In the genomic region with DNA sequence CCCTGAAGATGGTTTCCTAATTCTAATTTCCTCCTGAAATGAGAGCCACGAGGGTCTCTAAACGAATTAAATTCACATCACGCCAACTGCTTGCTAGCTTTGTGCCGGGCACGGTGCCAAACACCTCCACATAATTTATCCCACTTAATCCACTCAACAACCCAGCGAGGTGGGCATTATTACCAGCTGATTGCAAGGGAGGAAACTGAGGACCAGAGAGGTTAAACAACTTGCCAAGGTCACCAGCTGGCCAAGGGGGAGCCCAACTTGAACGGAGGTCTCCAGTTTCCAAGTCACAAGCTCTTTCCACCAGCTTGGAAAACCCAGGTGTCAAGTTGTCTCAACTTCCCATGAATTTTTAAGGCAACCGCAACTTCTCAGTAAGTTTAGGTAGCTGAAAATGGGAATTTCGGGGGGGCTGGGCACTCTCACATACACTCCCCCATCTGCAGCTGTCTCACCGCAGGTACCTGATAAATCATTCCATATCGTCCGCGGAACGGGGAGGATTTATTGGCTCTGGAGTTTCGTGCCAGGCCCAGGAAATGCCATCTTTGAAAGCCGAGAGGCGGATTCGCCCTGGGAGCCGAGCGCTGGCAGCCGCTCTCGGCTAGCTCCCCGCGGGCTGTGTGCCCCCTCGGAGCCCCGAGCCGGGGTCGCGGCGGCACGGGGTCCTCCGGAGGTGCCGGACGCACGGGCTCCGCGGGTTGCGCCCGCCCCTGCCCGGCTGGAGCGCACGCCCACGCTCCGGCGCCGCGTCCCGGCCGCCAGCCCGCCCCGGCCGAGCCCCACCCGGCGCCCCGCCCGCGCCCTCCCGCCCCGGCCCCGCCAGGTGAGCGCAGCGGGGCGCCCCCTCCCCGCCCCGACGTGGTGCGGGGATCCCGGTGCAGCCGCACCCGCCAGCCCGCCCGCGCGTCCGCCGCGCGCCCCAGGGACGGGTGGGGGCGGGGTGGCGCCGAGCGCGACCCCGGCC, we compare ENCODE assay signal across 8 cellular contexts. TPM values are rescaled to one million over a fixed set of nuclear protein-coding genes. Genes with fewer than 3 reads are reported as not detected.
A peak's percentile ranks its signal among the peaks of the same experiment; 100 is the strongest.
DNase-seq lines count a peak whose midpoint lies in the region; ATAC-seq and TF ChIP-seq lines count a peak whose summit lies in the region.

No MANE protein-coding gene starts in this region.

- H3K4me1 ChIP-seq in mucosa of rectum (ENCODE audit: control insufficient read depth in 2 of 2, insufficient read depth in 2 of 2, low read length in 2 of 2), result peaks cover 9 to 27% of the 10 kb centered on the region in 2 donors

- peak; percentile 52 for DNase-seq in AG20443 (ENCODE audit: low spot score)
- DNase-seq in NCI-H2029 (lab: John Stamatoyannopoulos, UW), result peak; percentile 51
- no peak for DNase-seq in chondrocyte (ENCODE audit: low spot score)
- DNase-seq in SKM-1 (lab: John Stamatoyannopoulos, UW; ENCODE audit: unreplicated experiment), result no peak
- DNase-seq in natural killer cell, result no peak
- DNase-seq in stimulated activated CD4-positive, alpha-beta T cell treated with anti-CD3 and anti-CD28 coated beads, Interleukin-4, amount 100 ng/mL, for 1 hour, result no peak

- H3K27ac ChIP-seq in mucosa of rectum (ENCODE audit: low read depth in 2 of 2, low read length in 2 of 2), result peak overlapping the region; percentile 64 to 80

- H3K27ac Mint-ChIP-seq in chondrocyte (ENCODE audit: unreplicated experiment), result peak overlapping the region; percentile 54
- no peak overlapping the region for H3K27ac Mint-ChIP-seq in natural killer cell

- H3K27me3 Mint-ChIP-seq in chondrocyte (ENCODE audit: low read depth) (peaks cover 23% of the 10 kb centered on the region), natural killer cell (ENCODE audit: low read depth in 2 of 2) (peaks cover 48 to 55% of the 10 kb centered on the region in 2 donors)

- no peaks in the 10 kb centered on the region for H3K9me3 ChIP-seq in mucosa of rectum (ENCODE audit: control insufficient read depth in 2 of 2, low read length in 2 of 2)

- H3K36me3 Mint-ChIP-seq in chondrocyte (ENCODE audit: low read depth), result peaks cover 2% of the 10 kb centered on the region
- peaks cover 9% of the 10 kb centered on the region for H3K36me3 Mint-ChIP-seq in natural killer cell

- peak overlapping the region; percentile 70 for H3K4me3 Mint-ChIP-seq in chondrocyte (ENCODE audit: unreplicated experiment)
- no peak overlapping the region for H3K4me3 Mint-ChIP-seq in natural killer cell

- ATAC-seq in GM21360 (IDR thresholded peaks at IDR 0.05; ENCODE audit: unreplicated experiment) (no peak), natural killer cell (no peak)

- peaks cover 0 to 3% of the 10 kb centered on the region in 2 donors for H3K36me3 ChIP-seq in mucosa of rectum (ENCODE audit: control insufficient read depth in 2 of 2, insufficient read depth in 2 of 2, low read length in 2 of 2)

- H3K27me3 ChIP-seq in mucosa of rectum (ENCODE audit: control insufficient read depth in 2 of 2, insufficient read depth in 2 of 2, low read length in 2 of 2), result peaks cover 0 to 18% of the 10 kb centered on the region in 2 donors

- peaks cover 24% of the 10 kb centered on the region for H3K4me1 Mint-ChIP-seq in chondrocyte (ENCODE audit: low read depth)
- H3K4me1 Mint-ChIP-seq in natural killer cell, result peaks cover 0 to 4% of the 10 kb centered on the region in 2 donors

- H3K4me3 ChIP-seq in mucosa of rectum (ENCODE audit: low read length in 2 of 2), result peak overlapping the region; percentile 51 to 78

- peak overlapping the region; percentile 61 to 71 for H3K9ac ChIP-seq in mucosa of rectum (ENCODE audit: low read depth in 1 of 2, low read length in 2 of 2)

- H3K9me3 Mint-ChIP-seq in chondrocyte (ENCODE audit: low read depth) (no peaks in the 10 kb centered on the region), natural killer cell (no peaks in the 10 kb centered on the region)

- intact Hi-C loops in natural killer cell (cut with micrococcal nuclease), result no loop called here

- TF ChIP-seq CTCF in chondrocyte (IDR thresholded peaks at IDR 0.05) (no peak), natural killer cell (IDR thresholded peaks at IDR 0.05) (no peak)

RNA-seq across cellular contexts. Expression of gene PTPN3, which starts 0.6 kb away (rescaled TPM):
- total RNA-seq in chondrocyte (4.5 to 7.2 TPM (median 6.6 TPM) in 3 replicates), natural killer cell (not detected)

Comparison
In these comparisons a context has a peak if more than half of its experiments do, and no peak if none do; other contexts are left out.
1. DNase-seq: peak in AG20443 (single experiment) and NCI-H2029 (single experiment); none in chondrocyte (single experiment), SKM-1 (single experiment), natural killer cell (single experiment) and stimulated activated CD4-positive, alpha-beta T cell treated with anti-CD3 and anti-CD28 coated beads, Interleukin-4, amount 100 ng/mL, for 1 hour (single experiment).